31 cellular contexts compared by ENCODE assay signal in genomic region chr3:121295453-121295852, GRCh38.
"Had no signal": no experiment of that assay in that cellular context is flagged by ENCODE, and none has a peak within 500 bp of the region (broad histone marks: within the 10 kb centered on the region; RNA-seq: fewer than 3 reads in every experiment).

No MANE protein-coding gene starts in this region.

- H3K4me1 Mint-ChIP-seq: activated naive CD4-positive, alpha-beta T cell treated with anti-CD3 and anti-CD28 coated beads, Interleukin-2, amount 50 U/mL, for 24 hours; activated naive CD8-positive, alpha-beta T cell treated with anti-CD3 and anti-CD28 coated beads, Interleukin-2, amount 50 U/mL, for 24 hours had no signal

- H3K27ac Mint-ChIP-seq: activated CD8-positive, alpha-beta T cell treated with anti-CD3 and anti-CD28 coated beads, Interleukin-2, amount 10 ng/mL, durations not matched to agents 7 days and 5 days; activated naive CD4-positive, alpha-beta T cell treated with anti-CD3 and anti-CD28 coated beads, Interleukin-2, amount 50 U/mL, for 24 hours; activated naive CD8-positive, alpha-beta T cell treated with anti-CD3 and anti-CD28 coated beads, Interleukin-2, amount 50 U/mL, for 24 hours; activated T-cell treated with anti-CD3 and anti-CD28 coated beads, Interleukin-2, amount 50 U/mL, for 24 hours; activated T-helper 1 cell treated with anti-CD3 and anti-CD28 coated beads, Interleukin-12 subunit alpha, Interleukin-12 subunit beta, Interleukin-2, Interleukin-4 antibody, amounts not matched to agents 30 ng/mL and 10 ng/mL and 1 ng/mL, durations not matched to agents 14 hours and 24 hours and 36 hours; T-helper 1 cell treated with Interleukin-12 subunit alpha and Interleukin-12 subunit beta and Interleukin-4 antibody, amounts not matched to agents 30 μg/mL and 1 μg/mL, for 36 hours had no signal

- H3K9me3 Mint-ChIP-seq: activated naive CD8-positive, alpha-beta T cell treated with anti-CD3 and anti-CD28 coated beads, Interleukin-2, amount 50 U/mL, for 24 hours; activated T-cell treated with anti-CD3 and anti-CD28 coated beads, Interleukin-2, amount 50 U/mL, for 24 hours; activated T-helper 1 cell treated with anti-CD3 and anti-CD28 coated beads, Interleukin-12 subunit alpha, Interleukin-12 subunit beta, Interleukin-2, Interleukin-4 antibody, amounts not matched to agents 30 ng/mL and 10 ng/mL and 1 ng/mL, durations not matched to agents 14 hours and 24 hours and 36 hours; T-helper 1 cell treated with Interleukin-12 subunit alpha and Interleukin-12 subunit beta and Interleukin-4 antibody, amounts not matched to agents 30 μg/mL and 1 μg/mL, for 36 hours had no signal

- ATAC-seq: activated CD4-positive, CD25-positive, alpha-beta regulatory T cell treated with anti-CD3 and anti-CD28 coated beads, Interleukin-2, amount 50 U/mL, for 24 hours; activated CD8-positive, alpha-beta T cell treated with anti-CD3 and anti-CD28 coated beads, Interleukin-2, amount 10 ng/mL, durations not matched to agents 7 days and 5 days; activated naive CD8-positive, alpha-beta T cell treated with anti-CD3 and anti-CD28 coated beads, Interleukin-2, amount 50 U/mL, for 24 hours; body of pancreas had no signal

- FAIRE-seq: colon had no signal

- H3K36me3 Mint-ChIP-seq: activated naive CD4-positive, alpha-beta T cell treated with anti-CD3 and anti-CD28 coated beads, Interleukin-2, amount 50 U/mL, for 24 hours had no signal

- DNase-seq: activated CD4-positive, alpha-beta T cell treated with anti-CD3 and anti-CD28 coated beads for 4 hours; activated CD4-positive, alpha-beta T cell treated with anti-CD3 and anti-CD28 coated beads, Interleukin-2, amount 50 U/mL, for 4 hours; activated CD8-positive, alpha-beta memory T cell treated with anti-CD3 and anti-CD28 coated beads, Interleukin-2, amount 50 U/mL, for 48 hours; activated CD8-positive, alpha-beta T cell treated with anti-CD3 and anti-CD28 coated beads, Interleukin-2, amount 10 ng/mL, durations not matched to agents 7 days and 5 days; activated effector memory CD4-positive, alpha-beta T cell treated with Interleukin-2 at 50 U/mL for 16 hours; activated naive CD4-positive, alpha-beta T cell; activated naive CD8-positive, alpha-beta T cell treated with anti-CD3 and anti-CD28 coated beads, Interleukin-2, amount 50 U/mL, for 24 hours; activated T-cell treated with anti-CD3 and anti-CD28 coated beads, Interleukin-2, amount 50 U/mL, for 24 hours; amniotic stem cell; body of pancreas; Kasumi-1; MG63; MV-4-11; NCI-H1092 treated with DMSO at 0.1 percent for 48 hours; NCI-H1417 treated with DMSO at 0.1 percent for 48 hours; NCI-H1694; NCI-H2029; NCI-H2107; NCI-H510A treated with DMSO at 0.1 percent for 48 hours; NCI-H69; NK-92 treated with Interleukin-12 subunit alpha and Interleukin-12 subunit beta, amount 100 ng/mL, for 24 hours; OCI-M1; Peyer's patch; SHP77 treated with DMSO at 0.1 percent for 48 hours had no signal

- H3K27ac ChIP-seq: ascending aorta, body of pancreas, cardiac muscle cell, Peyer's patch had no signal

- H3K4me3 Mint-ChIP-seq: activated CD8-positive, alpha-beta T cell treated with anti-CD3 and anti-CD28 coated beads, Interleukin-2, amount 10 ng/mL, durations not matched to agents 7 days and 5 days; activated naive CD4-positive, alpha-beta T cell treated with anti-CD3 and anti-CD28 coated beads, Interleukin-2, amount 50 U/mL, for 24 hours; activated naive CD8-positive, alpha-beta T cell treated with anti-CD3 and anti-CD28 coated beads, Interleukin-2, amount 50 U/mL, for 24 hours; activated T-cell treated with anti-CD3 and anti-CD28 coated beads, Interleukin-2, amount 50 U/mL, for 24 hours; activated T-helper 1 cell treated with anti-CD3 and anti-CD28 coated beads, Interleukin-12 subunit alpha, Interleukin-12 subunit beta, Interleukin-2, Interleukin-4 antibody, amounts not matched to agents 30 ng/mL and 10 ng/mL and 1 ng/mL, durations not matched to agents 14 hours and 24 hours and 36 hours; T-helper 1 cell treated with Interleukin-12 subunit alpha and Interleukin-12 subunit beta and Interleukin-4 antibody, amounts not matched to agents 30 μg/mL and 1 μg/mL, for 36 hours had no signal

- H3K27me3 Mint-ChIP-seq: activated naive CD8-positive, alpha-beta T cell treated with anti-CD3 and anti-CD28 coated beads, Interleukin-2, amount 50 U/mL, for 24 hours; activated T-cell treated with anti-CD3 and anti-CD28 coated beads, Interleukin-2, amount 50 U/mL, for 24 hours had no signal

- H3K4me3 ChIP-seq: ascending aorta, body of pancreas, cardiac muscle cell, MG63, Peyer's patch had no signal
